Comparison of ENCODE assay signal across 24 cellular contexts in genomic region chr6:148398244-148398643, GRCh38. TPM values are rescaled to one million over a fixed set of nuclear protein-coding genes. Genes with fewer than 3 reads are reported as not detected.
A peak's percentile ranks its signal among the peaks of the same experiment; 100 is the strongest.
DNase-seq lines count a peak whose midpoint lies in the region; ATAC-seq and TF ChIP-seq lines count a peak whose summit lies in the region.
"Had no signal": no experiment of that assay in that cellular context is flagged by ENCODE, and none has a peak within 500 bp of the region (broad histone marks: within the 10 kb centered on the region; RNA-seq: fewer than 3 reads in every experiment).

No MANE protein-coding gene starts in this region.

- H3K27ac ChIP-seq in endodermal cell (ENCODE audit: low read depth, low read length) (peak overlapping the region; percentile 5), lower lobe of right lung (peak overlapping the region; percentile 54), subcutaneous abdominal adipose tissue (ENCODE audit: low read depth, low read length) (peak overlapping the region; percentile 33), neuronal stem cell (replicated peaks; ENCODE audit: low read length) (no peak overlapping the region)
- H3K27ac ChIP-seq: SJCRH30, WERI-Rb-1 had no signal

- H3K9me3 ChIP-seq in endodermal cell (ENCODE audit: control insufficient read depth, low read length) (no peaks in the 10 kb centered on the region), lower lobe of right lung (no peaks in the 10 kb centered on the region), subcutaneous abdominal adipose tissue (ENCODE audit: control insufficient read depth in 5 of 5, low read length in 5 of 5) (no peaks in the 10 kb centered on the region), neuronal stem cell (replicated peaks in 1 of 2; ENCODE audit: control insufficient read depth in 2 of 2, insufficient read depth in 1 of 2, low read depth in 1 of 2, low read length in 2 of 2) (no peaks in the 10 kb centered on the region)
- H3K9me3 ChIP-seq: SJCRH30 had no signal

- intact Hi-C loops in lower lobe of right lung (cut with DNase I), result no loop called here

- no peak overlapping the region for H2AK5ac ChIP-seq in neuronal stem cell (ENCODE audit: low read depth, low read length)

- H3K36me3 ChIP-seq in endodermal cell (ENCODE audit: control insufficient read depth, insufficient read depth, low read length) (no peaks in the 10 kb centered on the region), lower lobe of right lung (no peaks in the 10 kb centered on the region), subcutaneous abdominal adipose tissue (ENCODE audit: control insufficient read depth in 5 of 5, insufficient read depth in 5 of 5, low read length in 5 of 5) (no peaks in the 10 kb centered on the region), neuronal stem cell (replicated peaks in 1 of 2; ENCODE audit: control insufficient read depth in 2 of 2, insufficient read depth in 2 of 2, low read length in 2 of 2) (peaks cover 0 to 7% of the 10 kb centered on the region in 2 donors)
- H3K36me3 ChIP-seq: SJCRH30 had no signal

- H2BK12ac ChIP-seq in neuronal stem cell (ENCODE audit: low read length), result no peak overlapping the region

- no peak overlapping the region for H2AFZ ChIP-seq in neuronal stem cell (ENCODE audit: low read length)

- no peak overlapping the region for H3K14ac ChIP-seq in neuronal stem cell (ENCODE audit: low read length)

- no peak for ATAC-seq in lower lobe of right lung
- no peak for ATAC-seq in omental fat pad (ENCODE audit: low FRiP score)
- ATAC-seq in HG02840 (IDR thresholded peaks at IDR 0.05; ENCODE audit: low FRiP score, unreplicated experiment), result no peak
- ATAC-seq in GM21786 (IDR thresholded peaks at IDR 0.05; ENCODE audit: unreplicated experiment), result no peak
- ATAC-seq: effector memory CD8-positive, alpha-beta T cell; HCT116; T-helper 17 cell had no signal

- H3K79me1 ChIP-seq in neuronal stem cell (ENCODE audit: low read depth, low read length), result no peaks in the 10 kb centered on the region

- no peak overlapping the region for H4K91ac ChIP-seq in neuronal stem cell (ENCODE audit: low read depth, low read length, poor library complexity)

- no peak overlapping the region for H3K4me2 ChIP-seq in neuronal stem cell (ENCODE audit: insufficient read depth, low read length, poor library complexity, severe bottlenecking)

- H3K9me3 Mint-ChIP-seq in endodermal cell, result peaks cover 3% of the 10 kb centered on the region
- H3K9me3 Mint-ChIP-seq: CD4-positive, alpha-beta memory T cell; effector memory CD8-positive, alpha-beta T cell had no signal

- H3K27me3 ChIP-seq in endodermal cell (ENCODE audit: control insufficient read depth, insufficient read depth, low read length, poor library complexity, severe bottlenecking), result no peaks in the 10 kb centered on the region
- no peaks in the 10 kb centered on the region for H3K27me3 ChIP-seq in lower lobe of right lung (ENCODE audit: low read depth)
- no peaks in the 10 kb centered on the region for H3K27me3 ChIP-seq in subcutaneous abdominal adipose tissue (ENCODE audit: control insufficient read depth in 5 of 5, insufficient read depth in 4 of 5, low read length in 5 of 5)
- no peaks in the 10 kb centered on the region for H3K27me3 ChIP-seq in neuronal stem cell (ENCODE audit: control insufficient read depth in 3 of 3, insufficient read depth in 3 of 3, low read depth in 1 of 3, low read length in 3 of 3)
- H3K27me3 ChIP-seq: SJCRH30 had no signal

- peaks cover 14% of the 10 kb centered on the region for H3K4me1 Mint-ChIP-seq in endodermal cell

- no peak overlapping the region for H4K8ac ChIP-seq in neuronal stem cell (ENCODE audit: low read depth, low read length)

- H3K4me1 ChIP-seq in endodermal cell (ENCODE audit: control insufficient read depth, insufficient read depth, low read length), result no peaks in the 10 kb centered on the region
- H3K4me1 ChIP-seq in lower lobe of right lung, result peaks cover 50% of the 10 kb centered on the region
- H3K4me1 ChIP-seq in subcutaneous abdominal adipose tissue (ENCODE audit: control insufficient read depth in 5 of 5, insufficient read depth in 5 of 5, low read length in 5 of 5), result peaks cover 3 to 66% (median 13%) of the 10 kb centered on the region in 5 donors
- H3K4me1 ChIP-seq in neuronal stem cell (ENCODE audit: control insufficient read depth in 2 of 2, insufficient read depth in 1 of 2, low read depth in 1 of 2, low read length in 2 of 2), result peaks cover 0 to 3% of the 10 kb centered on the region in 2 donors
- H3K4me1 ChIP-seq: SJCRH30 had no signal

- in situ Hi-C loops in SK-MEL-5 (cut with HindIII; ENCODE audit: low pct_unique_long_range_greater_than_20kb, low sequenced_read_pairs), result no loop called here

- H2BK5ac ChIP-seq in neuronal stem cell (ENCODE audit: low read length), result no peak overlapping the region

- no peak overlapping the region for H3K4me3 Mint-ChIP-seq in endodermal cell
- H3K4me3 Mint-ChIP-seq: CD4-positive, alpha-beta memory T cell; effector memory CD8-positive, alpha-beta T cell; T-helper 17 cell had no signal

- H2BK120ac ChIP-seq in neuronal stem cell (ENCODE audit: low read depth, low read length), result no peak overlapping the region

- WGBS in endodermal cell (ENCODE audit: insufficient coverage in 1 of 2, insufficient read length in 1 of 2), 2 experiments, result 65 to 69% methylated on average over 3 to 6 of the region's 6 CpGs
- no CpG with 5 or more reads among the region's 6 CpGs for WGBS in neuronal stem cell (ENCODE audit: extremely low coverage in 2 of 2, insufficient read length in 2 of 2, insufficient replicate concordance in 1 of 2), 2 donors

- no peak for TF ChIP-seq CTCF in endodermal cell (conservative IDR thresholded peaks at IDR 0.05)
- TF ChIP-seq CTCF in lower lobe of right lung (IDR thresholded peaks at IDR 0.05), result no peak
- no peak for TF ChIP-seq CTCF in omental fat pad (IDR thresholded peaks at IDR 0.05)

- H3K18ac ChIP-seq in neuronal stem cell (ENCODE audit: low read length), result no peak overlapping the region

- H3K9ac ChIP-seq in endodermal cell (ENCODE audit: extremely low read depth, low read length, poor library complexity, severe bottlenecking), result no peak overlapping the region
- peak overlapping the region in 1 of 5 donors; percentile 13 for H3K9ac ChIP-seq in subcutaneous abdominal adipose tissue (ENCODE audit: low read length in 5 of 5)
- H3K9ac ChIP-seq in neuronal stem cell (ENCODE audit: low read depth, low read length, poor library complexity), result no peak overlapping the region

- H2BK15ac ChIP-seq in neuronal stem cell (ENCODE audit: low read length), result no peak overlapping the region

- peaks cover 4% of the 10 kb centered on the region for H3K36me3 Mint-ChIP-seq in endodermal cell (ENCODE audit: low read depth)
- H3K36me3 Mint-ChIP-seq: CD4-positive, alpha-beta memory T cell had no signal

- no peak overlapping the region for H3K23ac ChIP-seq in neuronal stem cell (ENCODE audit: low read depth, low read length, poor library complexity)

- H3K4me3 ChIP-seq in endodermal cell (ENCODE audit: low read length), result no peak overlapping the region
- no peak overlapping the region for H3K4me3 ChIP-seq in lower lobe of right lung
- H3K4me3 ChIP-seq in subcutaneous abdominal adipose tissue (ENCODE audit: low read depth in 1 of 5, low read length in 5 of 5), result no peak overlapping the region
- no peak overlapping the region for H3K4me3 ChIP-seq in neuronal stem cell (ENCODE audit: low read length in 2 of 2)
- H3K4me3 ChIP-seq: SJCRH30 had no signal

- DNase-seq in SK-MEL-5 (ENCODE audit: low read depth, low spot score) (peak; percentile 85), endodermal cell (no peak), lower lobe of right lung (no peak), omental fat pad (ENCODE audit: low spot score) (no peak), neuronal stem cell (ENCODE audit: low spot score) (no peak)
- DNase-seq: activated CD4-positive, alpha-beta T cell treated with anti-CD3 and anti-CD28 coated beads, Interleukin-2, amount 50 U/mL, for 4 hours; activated gamma-delta T cell treated with Interleukin-2 at 50 U/mL for 16 hours; CD4-positive, alpha-beta memory T cell; central memory CD4-positive, alpha-beta T cell; DMS79; effector memory CD8-positive, alpha-beta T cell; kidney; NCI-H1694; NCI-H2227 treated with DMSO at 0.1 percent for 48 hours; occipital lobe; SJCRH30; small intestine; stimulated activated CD4-positive, alpha-beta T cell treated with anti-CD3 and anti-CD28 coated beads, Interleukin-4, amount 100 ng/mL, for 24 hours; T-helper 17 cell; WERI-Rb-1 had no signal

- H3K4ac ChIP-seq in neuronal stem cell (ENCODE audit: low read length), result no peak overlapping the region

- H3K27ac Mint-ChIP-seq in endodermal cell, result no peak overlapping the region
- H3K27ac Mint-ChIP-seq: CD4-positive, alpha-beta memory T cell; effector memory CD8-positive, alpha-beta T cell; T-helper 17 cell had no signal

- no peaks in the 10 kb centered on the region for H3K27me3 Mint-ChIP-seq in endodermal cell (ENCODE audit: insufficient read depth)

RNA-seq across cellular contexts. Expression of gene SASH1, which starts 55.6 kb away (rescaled TPM):
- total RNA-seq in SK-MEL-5 (2014; rRNA removed; shearing (Covaris generic)), result 43.7 and 55.0 TPM in 2 replicates
- 61.0 and 74.3 TPM in 2 replicates for polyA plus RNA-seq in SK-MEL-5 (2015; cell fraction: cytosol; rRNA removed)
- 31.0 and 54.4 TPM in 2 replicates for polyA plus RNA-seq in SK-MEL-5 (2015; cell fraction: nucleus; rRNA removed)
- total RNA-seq in endodermal cell, result 10 to 100 TPM in 1 of 2 donors, 1 to 10 TPM in 1; 4.6 to 12.4 TPM
- polyA plus RNA-seq in endodermal cell (2013, experiment 1 of 2), result 24.1 TPM
- 24.4 TPM for polyA plus RNA-seq in endodermal cell (2013, experiment 2 of 2)
- 103 TPM for total RNA-seq in lower lobe of right lung
- total RNA-seq in omental fat pad, result 100 to 1,000 TPM; 142 to 214 (median 173) TPM
- 6.8 TPM for polyA plus RNA-seq in neuronal stem cell (2013, experiment 1 of 2)
- 7.0 TPM for polyA plus RNA-seq in neuronal stem cell (2013, experiment 2 of 2)
